Comparison of ENCODE assay signal across 1 cellular context in genomic region chr13:26562538-26562890, GRCh38.
TF ChIP-seq lines count a peak whose summit lies in the region.

No MANE protein-coding gene starts in this region.

TF ChIP-seq in SK-N-SH, 30 proteins besides CTCF, POLR2A, EP300 and RAD21 (continued from another document):
- TF ChIP-seq REST (IDR thresholded peaks at IDR 0.05; ENCODE audit: low read depth, low read length) (no peak), JUND (IDR thresholded peaks at IDR 0.05) (no peak), RFX5 (IDR thresholded peaks at IDR 0.05; ENCODE audit: low read length) (no peak), MXI1 (IDR thresholded peaks at IDR 0.05; ENCODE audit: low read depth, low read length) (no peak), RXRA (IDR thresholded peaks at IDR 0.05; ENCODE audit: borderline replicate concordance, low read depth) (no peak), ELF1 (IDR thresholded peaks at IDR 0.05) (no peak), NFIC (IDR thresholded peaks at IDR 0.05; ENCODE audit: borderline replicate concordance) (no peak), GATA2 (CRISPR knock-in tag; IDR thresholded peaks at IDR 0.05) (peak; percentile 30; the same call in 1 of the 2 replicates), SIN3A (IDR thresholded peaks at IDR 0.05; ENCODE audit: borderline replicate concordance, low read depth, low read length) (no peak)
